ENCODE assay signal across 35 cellular contexts in genomic region chr5:51604324-51604723, GRCh38.
"Had no signal": no experiment of that assay in that cellular context is flagged by ENCODE, and none has a peak within 500 bp of the region (broad histone marks: within the 10 kb centered on the region; RNA-seq: fewer than 3 reads in every experiment).

No MANE protein-coding gene starts in this region.

- H3K4me3 ChIP-seq: MG63 had no signal

- H3K9me3 ChIP-seq: MG63 had no signal

- DNase-seq: Kasumi-1, MG63, MM.1S, MV-4-11, NCI-H1048, NCI-H1092, NCI-H1092 treated with DMSO at 0.1 percent for 48 hours, NCI-H1105, NCI-H1105 treated with DMSO at 0.1 percent for 48 hours, NCI-H1417, NCI-H1417 treated with DMSO at 0.1 percent for 48 hours, NCI-H1436, NCI-H1436 treated with DMSO at 0.1 percent for 48 hours, NCI-H146, NCI-H1694, NCI-H1694 treated with DMSO at 0.1 percent for 48 hours, NCI-H187, NCI-H187 treated with DMSO at 0.1 percent for 48 hours, NCI-H1930, NCI-H2029, NCI-H2029 treated with DMSO at 0.1 percent for 48 hours, NCI-H2081, NCI-H2081 treated with DMSO at 0.1 percent for 48 hours, NCI-H2107, NCI-H2171, NCI-H2171 treated with DMSO at 0.1 percent for 48 hours, NCI-H2227 treated with DMSO at 0.1 percent for 48 hours, NCI-H345, NCI-H446, NCI-H446 treated with DMSO at 0.1 percent for 48 hours, NCI-H510A, NCI-H510A treated with DMSO at 0.1 percent for 48 hours, NCI-H524, NCI-H524 treated with DMSO at 0.1 percent for 48 hours, NCI-H526 had no signal

- H3K36me3 ChIP-seq: MG63 had no signal

- H3K27me3 ChIP-seq: MG63 had no signal
